In genomic region chr1:28328228-28328648, GRCh38 we compare ENCODE assay signal across 8 cellular contexts. TPM values are rescaled to one million over a fixed set of nuclear protein-coding genes. Genes with fewer than 3 reads are reported as not detected.
A peak's percentile ranks its signal among the peaks of the same experiment; 100 is the strongest.
DNase-seq lines count a peak whose midpoint lies in the region; ATAC-seq, FAIRE-seq and TF ChIP-seq lines count a peak whose summit lies in the region.

No MANE protein-coding gene starts in this region.

- peaks cover 16% of the 10 kb centered on the region for H3K27me3 Mint-ChIP-seq in CD4-positive, CD25-positive, alpha-beta regulatory T cell
- no peaks in the 10 kb centered on the region for H3K27me3 Mint-ChIP-seq in effector memory CD8-positive, alpha-beta T cell

- no peak for DNase-seq in CD4-positive, CD25-positive, alpha-beta regulatory T cell
- DNase-seq in OCI-LY7 (ENCODE audit: low spot score) (no peak), NCI-H1436 treated with DMSO at 0.1 percent for 48 hours (lab: John Stamatoyannopoulos, UW) (no peak), ecto neural progenitor cell (ENCODE audit: low spot score) (no peak), frontal cortex (ENCODE audit: low spot score in 2 of 2) (no peak), iPS-NIHi7 (ENCODE audit: extremely low spot score) (no peak)
- no peak for DNase-seq in effector memory CD8-positive, alpha-beta T cell

- H4K20me1 ChIP-seq in OCI-LY7 (ENCODE audit: insufficient read depth, low read length): no peaks in the 10 kb centered on the region

- intact Hi-C loops in OCI-LY7 (cut with micrococcal nuclease; ENCODE audit: unreplicated experiment): loop anchor here (2.0 kb wide), 1 partner anchor 79 kb away; no protein-coding TSS in a partner anchor

- peaks cover 11 to 47% (median 36%) of the 10 kb centered on the region in 4 donors for H3K4me1 Mint-ChIP-seq in CD4-positive, CD25-positive, alpha-beta regulatory T cell
- peaks cover 20 to 22% of the 10 kb centered on the region in 2 donors for H3K4me1 Mint-ChIP-seq in effector memory CD8-positive, alpha-beta T cell (ENCODE audit: low read depth in 2 of 2)

- H3K27ac ChIP-seq in CD4-positive, CD25-positive, alpha-beta regulatory T cell (ENCODE audit: insufficient read depth, low read length, poor library complexity, severe bottlenecking): peak overlapping the region; percentile 90
- peak overlapping the region; percentile 88 for H3K27ac ChIP-seq in OCI-LY7 (ENCODE audit: low read depth, low read length, poor library complexity, severe bottlenecking)

- H3K4me3 ChIP-seq in CD4-positive, CD25-positive, alpha-beta regulatory T cell (ENCODE audit: low read depth, low read length): peak overlapping the region; percentile 88
- H3K4me3 ChIP-seq in OCI-LY7 (ENCODE audit: low read depth, low read length, poor library complexity, severe bottlenecking): peak overlapping the region; percentile 88
- peak overlapping the region; percentile 84 for H3K4me3 ChIP-seq in neuron (ENCODE audit: low read length)

- POLR2A ChIA-PET in OCI-LY7 (lab: Charles Lee): interaction anchor here (0.6 to 2.5 kb wide), 15 partner anchors 10 to 341 kb away, joined by 3 to 14 read pairs (median 5); partner anchors contain the start of genes EYA3 and GMEB1

- H2AFZ ChIP-seq in OCI-LY7 (ENCODE audit: low read length) (peak overlapping the region; percentile 79), neuron (ENCODE audit: low read depth, low read length) (peak overlapping the region; percentile 88)

- H3K9me3 ChIP-seq in CD4-positive, CD25-positive, alpha-beta regulatory T cell (ENCODE audit: control insufficient read depth in 2 of 2, low read length in 2 of 2): no peaks in the 10 kb centered on the region
- H3K9me3 ChIP-seq in OCI-LY7 (ENCODE audit: low read length) (no peaks in the 10 kb centered on the region), neuron (ENCODE audit: low read length) (no peaks in the 10 kb centered on the region)

- no peak for TF ChIP-seq CTCF in OCI-LY7 (conservative IDR thresholded peaks at IDR 0.05; ENCODE audit: low read length)

- no peaks in the 10 kb centered on the region for H3K9me3 Mint-ChIP-seq in CD4-positive, CD25-positive, alpha-beta regulatory T cell
- no peaks in the 10 kb centered on the region for H3K9me3 Mint-ChIP-seq in effector memory CD8-positive, alpha-beta T cell

- peaks cover 22% of the 10 kb centered on the region for H3K36me3 ChIP-seq in CD4-positive, CD25-positive, alpha-beta regulatory T cell (ENCODE audit: control insufficient read depth, insufficient read depth, low read length)
- H3K36me3 ChIP-seq in OCI-LY7 (ENCODE audit: insufficient read depth, low read length) (peaks cover 29% of the 10 kb centered on the region), neuron (ENCODE audit: insufficient read depth, low read length) (peaks cover 28% of the 10 kb centered on the region)

- peak overlapping the region; percentile 97 to 98 (median 97) for H3K27ac Mint-ChIP-seq in CD4-positive, CD25-positive, alpha-beta regulatory T cell
- peak overlapping the region; percentile 99 for H3K27ac Mint-ChIP-seq in effector memory CD8-positive, alpha-beta T cell

- peaks cover 14% of the 10 kb centered on the region; the same call in 1 of the 2 replicates for H3K79me2 ChIP-seq in OCI-LY7 (ENCODE audit: insufficient read depth, low read depth, low read length)

- H3K36me3 Mint-ChIP-seq in CD4-positive, CD25-positive, alpha-beta regulatory T cell: peaks cover 17% of the 10 kb centered on the region
- peaks cover 37% of the 10 kb centered on the region for H3K36me3 Mint-ChIP-seq in effector memory CD8-positive, alpha-beta T cell (ENCODE audit: insufficient read depth)

- peaks cover 5% of the 10 kb centered on the region for H3K4me1 ChIP-seq in CD4-positive, CD25-positive, alpha-beta regulatory T cell (ENCODE audit: control insufficient read depth, insufficient read depth, low read length, poor library complexity, severe bottlenecking)
- H3K4me1 ChIP-seq in OCI-LY7 (ENCODE audit: insufficient read depth, low read length, poor library complexity, severe bottlenecking) (peaks cover 37% of the 10 kb centered on the region), neuron (ENCODE audit: insufficient read depth, low read length) (peaks cover 5% of the 10 kb centered on the region)

- FAIRE-seq in frontal cortex (lab: Jason Lieb, UNC): no peak

- TSS peak; percentile 92 for BruUV-seq in OCI-LY7 (replicated peaks; lab: Mats Ljungman, UMichigan)

- CTCF ChIA-PET in OCI-LY7 (lab: Charles Lee; ENCODE audit: unreplicated experiment): no interaction called here

- H3K27me3 ChIP-seq in CD4-positive, CD25-positive, alpha-beta regulatory T cell (ENCODE audit: control insufficient read depth, insufficient read depth, low read length): no peaks in the 10 kb centered on the region
- H3K27me3 ChIP-seq in neuron (ENCODE audit: insufficient read depth, low read length): no peaks in the 10 kb centered on the region

- ATAC-seq in CD4-positive, CD25-positive, alpha-beta regulatory T cell (ENCODE audit: low read depth in 2 of 2): no peak
- ATAC-seq in effector memory CD8-positive, alpha-beta T cell (replicated peaks): no peak

- H3K4me2 ChIP-seq in OCI-LY7 (ENCODE audit: low read length): peak overlapping the region; percentile 60

- H3K4me3 Mint-ChIP-seq in CD4-positive, CD25-positive, alpha-beta regulatory T cell: peak overlapping the region; percentile 93 to 97 (median 97)
- H3K4me3 Mint-ChIP-seq in effector memory CD8-positive, alpha-beta T cell: peak overlapping the region; percentile 95 to 98

- no peaks in the 10 kb centered on the region for H3K9me2 ChIP-seq in OCI-LY7 (ENCODE audit: insufficient read depth, low read length)

RNA-seq across cellular contexts. Expression of gene MED18, which starts 0.6 kb away (rescaled TPM):
- 5.2 TPM for total RNA-seq in CD4-positive, CD25-positive, alpha-beta regulatory T cell
- 10 to 100 TPM in 2 of 4 donors, 1 to 10 TPM in 2; 7.0 to 12.7 (median 9.2) TPM for polyA plus RNA-seq in CD4-positive, CD25-positive, alpha-beta regulatory T cell
- 25.9 and 26.9 TPM in 2 replicates for total RNA-seq in OCI-LY7 (2014; rRNA removed; shearing (Covaris generic))
- total RNA-seq in OCI-LY7 (2022) (20.5 and 26.5 TPM in 2 replicates), frontal cortex (15.1 TPM)

RNA-seq across cellular contexts. Expression of gene PHACTR4, which starts 41.3 kb away (rescaled TPM):
- total RNA-seq in CD4-positive, CD25-positive, alpha-beta regulatory T cell: 29.4 TPM
- polyA plus RNA-seq in CD4-positive, CD25-positive, alpha-beta regulatory T cell: 1 to 10 TPM; 4.9 to 8.2 (median 5.0) TPM
- total RNA-seq in OCI-LY7 (2014; rRNA removed; shearing (Covaris generic)): 16.7 and 17.8 TPM in 2 replicates
- total RNA-seq in OCI-LY7 (2022) (44.9 and 47.3 TPM in 2 replicates), frontal cortex (10.6 TPM)
